30 cellular contexts compared by ENCODE assay signal in the genomic region with DNA sequence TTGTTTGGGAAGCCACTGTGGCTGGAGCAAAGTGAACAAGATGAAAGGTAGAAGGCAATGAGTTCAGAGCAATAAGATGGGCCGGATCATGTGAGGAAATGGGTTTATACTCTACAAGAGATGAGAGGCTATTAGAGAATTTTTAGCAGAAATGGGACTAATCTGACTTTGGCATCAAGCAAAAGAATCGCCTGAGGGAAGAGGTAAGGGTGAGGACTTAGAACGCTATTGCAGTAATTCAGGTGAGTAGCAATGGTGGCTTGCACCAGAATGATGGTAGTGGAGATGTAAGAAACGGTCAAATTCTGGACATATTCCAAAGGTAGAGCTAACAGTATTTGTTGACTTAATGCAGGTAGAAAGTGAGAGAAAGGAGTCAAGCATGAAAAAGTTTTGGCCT.
"Had no signal": no experiment of that assay in that cellular context is flagged by ENCODE, and none has a peak within 500 bp of the region (broad histone marks: within the 10 kb centered on the region; RNA-seq: fewer than 3 reads in every experiment).

No MANE protein-coding gene starts in this region.

- H3K36me3 ChIP-seq: adrenal gland, ascending aorta, brain microvascular endothelial cell, breast epithelium, cardiac muscle cell had no signal

- H3K27ac ChIP-seq: adrenal gland, ascending aorta, body of pancreas, brain microvascular endothelial cell, breast epithelium, cardiac muscle cell had no signal

- H3K9me3 ChIP-seq: adrenal gland, ascending aorta, body of pancreas, breast epithelium had no signal

- H3K4me3 ChIP-seq: adrenal gland, ascending aorta, body of pancreas, breast epithelium, cardiac muscle cell had no signal

- H3K27me3 ChIP-seq: adrenal gland, ascending aorta, body of pancreas, brain microvascular endothelial cell, breast epithelium, cardiac muscle cell had no signal

- H3K4me1 ChIP-seq: adrenal gland, ascending aorta, body of pancreas, breast epithelium had no signal

- DNase-seq: activated effector memory CD4-positive, alpha-beta T cell treated with anti-CD3 and anti-CD28 coated beads, Interleukin-2, amount 50 U/mL, for 16 hours; activated effector memory CD4-positive, alpha-beta T cell treated with Interleukin-2 at 50 U/mL for 16 hours; activated gamma-delta T cell; activated gamma-delta T cell treated with Interleukin-2 at 50 U/mL for 16 hours; activated naive CD4-positive, alpha-beta T cell; activated naive CD4-positive, alpha-beta T cell treated with anti-CD3 and anti-CD28 coated beads for 36 hours; activated naive CD4-positive, alpha-beta T cell treated with anti-CD3 and anti-CD28 coated beads, Interleukin-2, amount 10 ng/mL, durations not matched to agents 7 days and 5 days; activated naive CD4-positive, alpha-beta T cell treated with anti-CD3 and anti-CD28 coated beads, Interleukin-2, amount 50 U/mL, for 16 hours; activated naive CD4-positive, alpha-beta T cell treated with Interleukin-2 at 50 U/mL for 16 hours; activated naive CD8-positive, alpha-beta T cell treated with anti-CD3 and anti-CD28 coated beads for 36 hours; activated naive CD8-positive, alpha-beta T cell treated with anti-CD3 and anti-CD28 coated beads, Interleukin-2, amount 10 ng/mL, durations not matched to agents 7 days and 5 days; activated naive CD8-positive, alpha-beta T cell treated with anti-CD3 and anti-CD28 coated beads, Interleukin-2, amount 50 U/mL, for 24 hours; activated T-cell treated with anti-CD3 and anti-CD28 coated beads, Interleukin-2, amount 50 U/mL, for 1 hour; activated T-cell treated with anti-CD3 and anti-CD28 coated beads, Interleukin-2, amount 50 U/mL, for 24 hours; activated T-cell treated with anti-CD3 and anti-CD28 coated beads, Interleukin-2, amount 50 U/mL, for 4 hours; activated T-cell treated with anti-CD3 and anti-CD28 coated beads, Interleukin-2, amount 50 U/mL, for 48 hours; activated T-cell treated with anti-CD3 and anti-CD28 coated beads, Interleukin-2, amount 50 U/mL, for 72 hours; adrenal gland; amniotic stem cell; amygdala; anterior cingulate cortex; aorta; body of pancreas; brain microvascular endothelial cell; caudate nucleus; central memory CD4-positive, alpha-beta T cell; cerebellar nuclear complex had no signal
